In genomic region chr4:158670975-158671664, GRCh38 we compare ENCODE assay signal across 8 cellular contexts. TPM values are rescaled to one million over a fixed set of nuclear protein-coding genes. Genes with fewer than 3 reads are reported as not detected.
DNase-seq lines count a peak whose midpoint lies in the region; ATAC-seq lines count a peak whose summit lies in the region.

No MANE protein-coding gene starts in this region.

- intact Hi-C loops in activated CD4-positive, alpha-beta memory T cell treated with anti-CD3 and anti-CD28 coated beads for 36 hours (cut with micrococcal nuclease) = loop anchor here (1.0 to 5.0 kb wide), 4 partner anchors 96 to 504 kb away; no protein-coding TSS in a partner anchor

- H3K4me3 Mint-ChIP-seq in activated CD4-positive, alpha-beta memory T cell treated with anti-CD3 and anti-CD28 coated beads for 36 hours = peak overlapping the region; percentile 99
- peak overlapping the region; percentile 92 to 97 for H3K4me3 Mint-ChIP-seq in effector memory CD8-positive, alpha-beta T cell
- peak overlapping the region; percentile 84 for H3K4me3 Mint-ChIP-seq in memory B cell

- H3K27ac Mint-ChIP-seq in activated CD4-positive, alpha-beta memory T cell treated with anti-CD3 and anti-CD28 coated beads for 36 hours = peak overlapping the region; percentile 93
- H3K27ac Mint-ChIP-seq in effector memory CD8-positive, alpha-beta T cell = peak overlapping the region; percentile 97 to 100
- H3K27ac Mint-ChIP-seq in memory B cell = peak overlapping the region; percentile 88

- POLR2A ChIA-PET in activated CD4-positive, alpha-beta memory T cell treated with anti-CD3 and anti-CD28 coated beads for 36 hours (lab: Charles Lee) = interaction anchor here (1.4 to 2.1 kb wide), 2 partner anchors 52 to 98 kb away, joined by 4 to 8 read pairs; partner anchors contain the start of gene PPID

- H3K4me1 Mint-ChIP-seq in activated CD4-positive, alpha-beta memory T cell treated with anti-CD3 and anti-CD28 coated beads for 36 hours (ENCODE audit: low read depth) = peaks cover 20% of the 10 kb centered on the region
- H3K4me1 Mint-ChIP-seq in effector memory CD8-positive, alpha-beta T cell (ENCODE audit: low read depth in 2 of 2) = peaks cover 10 to 13% of the 10 kb centered on the region in 2 donors
- peaks cover 9% of the 10 kb centered on the region for H3K4me1 Mint-ChIP-seq in memory B cell

- no peaks in the 10 kb centered on the region for H3K9me3 Mint-ChIP-seq in activated CD4-positive, alpha-beta memory T cell treated with anti-CD3 and anti-CD28 coated beads for 36 hours
- no peaks in the 10 kb centered on the region for H3K9me3 Mint-ChIP-seq in effector memory CD8-positive, alpha-beta T cell
- H3K9me3 Mint-ChIP-seq in memory B cell = no peaks in the 10 kb centered on the region

- peaks cover 9% of the 10 kb centered on the region for H3K36me3 Mint-ChIP-seq in activated CD4-positive, alpha-beta memory T cell treated with anti-CD3 and anti-CD28 coated beads for 36 hours
- peaks cover 16% of the 10 kb centered on the region for H3K36me3 Mint-ChIP-seq in effector memory CD8-positive, alpha-beta T cell (ENCODE audit: insufficient read depth)
- no peaks in the 10 kb centered on the region for H3K36me3 Mint-ChIP-seq in memory B cell

- CTCF ChIA-PET in activated CD4-positive, alpha-beta memory T cell treated with anti-CD3 and anti-CD28 coated beads for 36 hours (lab: Charles Lee) = interaction anchor here (0.6 to 1.4 kb wide), 2 partner anchors 38 to 44 kb away, joined by 3 to 5 read pairs; no protein-coding TSS in a partner anchor

- H3K27me3 Mint-ChIP-seq in activated CD4-positive, alpha-beta memory T cell treated with anti-CD3 and anti-CD28 coated beads for 36 hours = no peaks in the 10 kb centered on the region
- H3K27me3 Mint-ChIP-seq in effector memory CD8-positive, alpha-beta T cell = no peaks in the 10 kb centered on the region
- H3K27me3 Mint-ChIP-seq in memory B cell = no peaks in the 10 kb centered on the region

- DNase-seq in AG20443 (ENCODE audit: low spot score) (peak; percentile 66), NCI-H510A treated with DMSO at 0.1 percent for 48 hours (lab: John Stamatoyannopoulos, UW) (peak; percentile 47), memory B cell (ENCODE audit: low spot score in 2 of 2) (peak; percentile 59 to 67)
- DNase-seq in activated CD4-positive, alpha-beta memory T cell treated with anti-CD3 and anti-CD28 coated beads for 36 hours = peak; percentile 82
- DNase-seq in effector memory CD8-positive, alpha-beta T cell = peak; percentile 46 to 57 (median 55)
- peak; percentile 29 for DNase-seq in stimulated activated CD8-positive, alpha-beta memory T cell treated with anti-CD3 and anti-CD28 coated beads, Interleukin-12 subunit alpha, Interleukin-12 subunit beta, amount 100 ng/mL, for 4 hours (ENCODE audit: low read depth)

- ATAC-seq in GM18868 (IDR thresholded peaks at IDR 0.05; ENCODE audit: unreplicated experiment) (peak; percentile 40), HG03135 (IDR thresholded peaks at IDR 0.05; ENCODE audit: unreplicated experiment) (peak; percentile 29), memory B cell (ENCODE audit: low read depth) (peak; percentile 33)
- peak; percentile 32 for ATAC-seq in effector memory CD8-positive, alpha-beta T cell (replicated peaks)

RNA-seq across cellular contexts. Expression of gene C4orf46, which starts 0.6 kb away (rescaled TPM):
- total RNA-seq in activated CD4-positive, alpha-beta memory T cell treated with anti-CD3 and anti-CD28 coated beads for 36 hours = 10 to 100 TPM; 16.3 to 19.3 TPM

RNA-seq across cellular contexts. Expression of gene ETFDH, which starts 1.0 kb away (rescaled TPM):
- 10 to 100 TPM; 30.8 to 30.9 TPM for total RNA-seq in activated CD4-positive, alpha-beta memory T cell treated with anti-CD3 and anti-CD28 coated beads for 36 hours

RNA-seq across cellular contexts. Expression of gene PPID, which starts 52.1 kb away (rescaled TPM):
- total RNA-seq in activated CD4-positive, alpha-beta memory T cell treated with anti-CD3 and anti-CD28 coated beads for 36 hours = 10 to 100 TPM; 66.4 to 67.2 TPM

Comparison
In these comparisons a context has a peak if more than half of its experiments do, and no peak if none do; other contexts are left out.
1. Peak in every context shown above with its lines: DNase-seq and ATAC-seq.
2. DNase-seq: peak in every context shown above with its lines; median percentile 82 in activated CD4-positive, alpha-beta memory T cell treated with anti-CD3 and anti-CD28 coated beads for 36 hours; 66 in AG20443; 63 in memory B cell; 55 in effector memory CD8-positive, alpha-beta T cell; 47 in NCI-H510A treated with DMSO at 0.1 percent for 48 hours; 29 in stimulated activated CD8-positive, alpha-beta memory T cell treated with anti-CD3 and anti-CD28 coated beads, Interleukin-12 subunit alpha, Interleukin-12 subunit beta, amount 100 ng/mL, for 4 hours.